19 cellular contexts compared by ENCODE assay signal in genomic region chr6:148682252-148682651, GRCh38.
DNase-seq lines count a peak whose midpoint lies in the region; ATAC-seq, FAIRE-seq and TF ChIP-seq lines count a peak whose summit lies in the region.
"Had no signal": no experiment of that assay in that cellular context is flagged by ENCODE, and none has a peak within 500 bp of the region (broad histone marks: within the 10 kb centered on the region; RNA-seq: fewer than 3 reads in every experiment).

No MANE protein-coding gene starts in this region.

- H2AFZ ChIP-seq in OCI-LY7 (ENCODE audit: low read length), result no peak overlapping the region
- H2AFZ ChIP-seq: GM23248 had no signal

- peaks cover 46 to 62% (median 50%) of the 10 kb centered on the region in 3 donors for H3K4me1 Mint-ChIP-seq in naive B cell
- H3K4me1 Mint-ChIP-seq: CD4-positive, CD25-positive, alpha-beta regulatory T cell had no signal

- TF ChIP-seq RAD21 in A549 (conservative IDR thresholded peaks at IDR 0.05 in 1 of 2, IDR thresholded peaks at IDR 0.05 in 1 of 2), result no peak

- WGBS in A549 (ENCODE audit: missing lambda C conversion rate), result 52% methylated on average over 14 of the region's 14 CpGs

- no peak overlapping the region for H3K4me2 ChIP-seq in A549
- peak overlapping the region; percentile 55 for H3K4me2 ChIP-seq in OCI-LY7 (ENCODE audit: low read length)
- H3K4me2 ChIP-seq: SK-N-SH had no signal

- intact Hi-C loops in OCI-LY7 (cut with micrococcal nuclease; ENCODE audit: unreplicated experiment), result no loop called here

- no peaks in the 10 kb centered on the region for H3K79me2 ChIP-seq in OCI-LY7 (ENCODE audit: insufficient read depth, low read depth, low read length)

- TF ChIP-seq EP300 in A549 (IDR thresholded peaks at IDR 0.05), result no peak

- H3K27ac ChIP-seq in A549 (no peak overlapping the region), OCI-LY7 (ENCODE audit: low read depth, low read length, poor library complexity, severe bottlenecking) (no peak overlapping the region)
- H3K27ac ChIP-seq: GM23248 had no signal

- H3K4me3 ChIP-seq in A549, result no peak overlapping the region
- no peak overlapping the region for H3K4me3 ChIP-seq in OCI-LY7 (ENCODE audit: low read depth, low read length, poor library complexity, severe bottlenecking)
- H3K4me3 ChIP-seq: GM23248, K562, MG63 had no signal

- no peaks in the 10 kb centered on the region for H3K9me3 ChIP-seq in A549
- H3K9me3 ChIP-seq in OCI-LY7 (ENCODE audit: low read length), result peaks cover 32% of the 10 kb centered on the region
- H3K9me3 ChIP-seq: SK-N-SH had no signal

- DNase-seq in A549 (ENCODE audit: low read depth in 1 of 2, low spot score in 1 of 2) (no peak), GM12891 (ENCODE audit: insufficient read length, low spot score) (no peak), OCI-LY7 (ENCODE audit: low spot score) (no peak), naive B cell (no peak), UCSD-AML1 (lab: John Stamatoyannopoulos, UW; ENCODE audit: unreplicated experiment) (no peak), NOMO-1 treated with DMSO at 0.1 percent for 48 hours (lab: John Stamatoyannopoulos, UW; ENCODE audit: unreplicated experiment) (no peak), cerebellar nuclear complex (lab: John Stamatoyannopoulos, UW) (no peak)
- DNase-seq: 8988T; CD4-positive, CD25-positive, alpha-beta regulatory T cell; MG63; NCI-H1417; NCI-H187; NCI-H446 treated with DMSO at 0.1 percent for 48 hours; NCI-H526 treated with DMSO at 0.1 percent for 48 hours; SK-N-SH had no signal

- no TSS peak for BruUV-seq in OCI-LY7 (replicated peaks; lab: Mats Ljungman, UMichigan)

- CTCF ChIA-PET in A549 (lab: Yijun Ruan, JAX) (no interaction called here), OCI-LY7 (lab: Charles Lee; ENCODE audit: unreplicated experiment) (interaction anchor here (0.9 kb wide), 1 partner anchor 11 kb away, joined by 3 read pairs; no protein-coding TSS in a partner anchor)

- no peaks in the 10 kb centered on the region for H3K9me2 ChIP-seq in OCI-LY7 (ENCODE audit: insufficient read depth, low read length)
- H3K9me2 ChIP-seq: SK-N-SH had no signal

- peak; percentile 9; the same call in 1 of the 2 replicates for TF ChIP-seq POLR2A in A549 (IDR thresholded peaks at IDR 0.05; ENCODE audit: low read length)
- TF ChIP-seq POLR2A in GM12891 (IDR thresholded peaks at IDR 0.05; ENCODE audit: low read depth, low read length), result no peak

- H3K4me1 ChIP-seq in A549 (no peaks in the 10 kb centered on the region), OCI-LY7 (ENCODE audit: insufficient read depth, low read length, poor library complexity, severe bottlenecking) (peaks cover 33% of the 10 kb centered on the region)

- peak overlapping the region in 1 of 6 donors; percentile 39 for H3K27ac Mint-ChIP-seq in naive B cell
- H3K27ac Mint-ChIP-seq: CD4-positive, CD25-positive, alpha-beta regulatory T cell had no signal

- no peaks in the 10 kb centered on the region for H3K36me3 Mint-ChIP-seq in naive B cell
- H3K36me3 Mint-ChIP-seq: CD4-positive, CD25-positive, alpha-beta regulatory T cell had no signal

- POLR2A ChIA-PET in A549 (lab: Yijun Ruan, JAX) (no interaction called here), OCI-LY7 (lab: Charles Lee) (interaction anchor here (0.5 to 2.4 kb wide), 8 partner anchors 8 to 269 kb away, joined by 3 to 15 read pairs (median 4); no protein-coding TSS in a partner anchor)

- no peak for ATAC-seq in A549
- ATAC-seq in naive B cell (ENCODE audit: low read depth in 2 of 2), result no peak
- ATAC-seq: HCT116, K562, Panc1 had no signal

- FAIRE-seq in A549 (lab: Jason Lieb, UNC), result no peak
- peak; percentile 86 for FAIRE-seq in GM12891 (lab: Jason Lieb, UNC)
- FAIRE-seq: K562 had no signal

- H3K9me3 Mint-ChIP-seq in naive B cell, result peaks cover 0 to 8% (median 0%) of the 10 kb centered on the region in 7 donors
- H3K9me3 Mint-ChIP-seq: CD4-positive, CD25-positive, alpha-beta regulatory T cell had no signal

- no peaks in the 10 kb centered on the region for H4K20me1 ChIP-seq in OCI-LY7 (ENCODE audit: insufficient read depth, low read length)

- no peaks in the 10 kb centered on the region for H3K27me3 Mint-ChIP-seq in naive B cell

- TF ChIP-seq CTCF in A549 (IDR thresholded peaks at IDR 0.05) (no peak), OCI-LY7 (conservative IDR thresholded peaks at IDR 0.05; ENCODE audit: low read length) (no peak)

- H3K4me3 Mint-ChIP-seq in naive B cell, result peak overlapping the region in 6 of 8 donors; percentile 36 to 77 (median 52)
- H3K4me3 Mint-ChIP-seq: CD4-positive, CD25-positive, alpha-beta regulatory T cell had no signal

- no peaks in the 10 kb centered on the region; the same call in 1 of the 2 replicates for H3K36me3 ChIP-seq in OCI-LY7 (ENCODE audit: insufficient read depth, low read length)
- H3K36me3 ChIP-seq: MG63 had no signal

TF ChIP-seq in A549, 52 proteins besides CTCF, POLR2A, EP300 and RAD21:
- TF ChIP-seq SREBF2 (IDR thresholded peaks at IDR 0.05) (no peak), CHD2 (IDR thresholded peaks at IDR 0.05; ENCODE audit: low read length, partially characterized antibody) (no peak)
TF ChIP-seq in A549: peak in this region for 0.

TF ChIP-seq in GM12891, 5 proteins besides CTCF, POLR2A, EP300 and RAD21:
- TF ChIP-seq PAX5 (IDR thresholded peaks at IDR 0.05; ENCODE audit: insufficient read depth, low read length, severe bottlenecking) (no peak), POU2F2 (IDR thresholded peaks at IDR 0.05; ENCODE audit: low read depth, low read length) (no peak), TAF1 (IDR thresholded peaks at IDR 0.05; ENCODE audit: low read depth, low read length) (no peak)
